ENCODE assay signal across 27 cellular contexts in the genomic region with DNA sequence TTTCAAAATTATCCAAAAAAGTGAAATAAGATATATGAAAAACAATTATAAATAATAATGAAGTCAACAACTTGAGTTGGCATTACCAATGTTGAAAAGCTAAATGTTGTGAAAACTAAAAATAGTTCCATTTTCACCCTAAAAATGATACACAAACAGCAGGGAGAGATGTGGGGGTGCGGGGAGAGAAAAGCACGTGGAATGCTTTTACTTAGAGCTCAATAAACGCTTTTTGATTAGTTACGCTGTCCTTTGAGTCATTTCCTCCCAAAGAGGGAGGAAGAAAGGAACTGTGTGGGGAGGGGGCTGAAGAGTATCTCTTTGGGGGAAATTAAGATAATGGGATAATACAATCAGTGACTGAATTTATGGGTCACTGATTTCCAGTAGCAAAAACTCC. TPM values are rescaled to one million over a fixed set of nuclear protein-coding genes. Genes with fewer than 3 reads are reported as not detected.
"Had no signal": no experiment of that assay in that cellular context is flagged by ENCODE, and none has a peak within 500 bp of the region (broad histone marks: within the 10 kb centered on the region; RNA-seq: fewer than 3 reads in every experiment).

No MANE protein-coding gene starts in this region.

- H3K9me3 Mint-ChIP-seq: activated CD4-positive, alpha-beta memory T cell treated with anti-CD3 and anti-CD28 coated beads, Interleukin-2, amount 10 ng/mL, durations not matched to agents 7 days and 5 days; activated naive CD4-positive, alpha-beta T cell treated with anti-CD3 and anti-CD28 coated beads, Interleukin-2, amount 10 ng/mL, durations not matched to agents 7 days and 5 days; activated naive CD8-positive, alpha-beta T cell treated with anti-CD3 and anti-CD28 coated beads for 36 hours; activated T-helper 2 cell treated with anti-CD3 and anti-CD28 coated beads, Interferon-gamma antibody, Interleukin-2, Interleukin-4, amounts not matched to agents 10 μg/mL and 5 μg/mL and 100 μg/mL, durations not matched to agents 14 hours and 24 hours and 36 hours had no signal

- H3K4me2 ChIP-seq: KMS-11, PC-9 had no signal

- H3K9me3 ChIP-seq: SJSA1 had no signal

- H3K27ac ChIP-seq: KMS-11, PC-9, SJSA1, VCaP had no signal

- DNase-seq: activated CD4-positive, alpha-beta memory T cell treated with anti-CD3 and anti-CD28 coated beads, Interleukin-2, amount 10 ng/mL, durations not matched to agents 7 days and 5 days; activated CD4-positive, alpha-beta T cell treated with anti-CD3 and anti-CD28 coated beads for 36 hours; activated CD4-positive, alpha-beta T cell treated with anti-CD3 and anti-CD28 coated beads, Interleukin-2, amount 50 U/mL, for 1 hour; activated gamma-delta T cell treated with Interleukin-2 at 50 U/mL for 16 hours; activated naive CD4-positive, alpha-beta T cell treated with anti-CD3 and anti-CD28 coated beads, Interleukin-2, amount 10 ng/mL, durations not matched to agents 7 days and 5 days; activated naive CD8-positive, alpha-beta T cell treated with anti-CD3 and anti-CD28 coated beads for 36 hours; activated T-cell treated with anti-CD3 and anti-CD28 coated beads, Interleukin-2, amount 50 U/mL, for 72 hours; cerebellar nuclear complex; NCI-H1105 treated with DMSO at 0.1 percent for 48 hours; NCI-H1436 treated with DMSO at 0.1 percent for 48 hours; NCI-H187; NCI-H2081; NCI-H510A treated with DMSO at 0.1 percent for 48 hours; NCI-H69; NK-92 treated with Interleukin-12 subunit alpha and Interleukin-12 subunit beta, amount 100 ng/mL, for 24 hours; PC-9; RPMI8226; SW 1271 had no signal

- H3K36me3 ChIP-seq: SJSA1 had no signal

- H3K27me3 ChIP-seq: SJSA1 had no signal

- ATAC-seq: activated CD4-positive, alpha-beta T cell treated with anti-CD3 and anti-CD28 coated beads for 36 hours; activated T-cell treated with anti-CD3 and anti-CD28 coated beads, Interleukin-2, amount 50 U/mL, for 72 hours; Right ventricle myocardium inferior; SK-N-SH treated with all-trans-retinoic acid at 6 μM for 48 hours had no signal

- H3K4me3 ChIP-seq: PC-9, SJSA1 had no signal

- H2AFZ ChIP-seq: PC-9 had no signal

- H3K27me3 Mint-ChIP-seq: activated CD4-positive, alpha-beta memory T cell treated with anti-CD3 and anti-CD28 coated beads, Interleukin-2, amount 10 ng/mL, durations not matched to agents 7 days and 5 days; activated naive CD4-positive, alpha-beta T cell treated with anti-CD3 and anti-CD28 coated beads, Interleukin-2, amount 10 ng/mL, durations not matched to agents 7 days and 5 days had no signal

- H3K4me1 Mint-ChIP-seq: activated CD4-positive, alpha-beta memory T cell treated with anti-CD3 and anti-CD28 coated beads, Interleukin-2, amount 10 ng/mL, durations not matched to agents 7 days and 5 days; activated CD4-positive, alpha-beta T cell treated with anti-CD3 and anti-CD28 coated beads for 36 hours; activated naive CD4-positive, alpha-beta T cell treated with anti-CD3 and anti-CD28 coated beads, Interleukin-2, amount 10 ng/mL, durations not matched to agents 7 days and 5 days; activated naive CD8-positive, alpha-beta T cell treated with anti-CD3 and anti-CD28 coated beads for 36 hours had no signal

- H3K4me3 Mint-ChIP-seq: activated CD4-positive, alpha-beta memory T cell treated with anti-CD3 and anti-CD28 coated beads, Interleukin-2, amount 10 ng/mL, durations not matched to agents 7 days and 5 days; activated CD4-positive, alpha-beta T cell treated with anti-CD3 and anti-CD28 coated beads for 36 hours; activated naive CD4-positive, alpha-beta T cell treated with anti-CD3 and anti-CD28 coated beads, Interleukin-2, amount 10 ng/mL, durations not matched to agents 7 days and 5 days; activated naive CD8-positive, alpha-beta T cell treated with anti-CD3 and anti-CD28 coated beads for 36 hours; activated T-cell treated with anti-CD3 and anti-CD28 coated beads, Interleukin-2, amount 50 U/mL, for 72 hours had no signal

- H3K27ac Mint-ChIP-seq: activated CD4-positive, alpha-beta memory T cell treated with anti-CD3 and anti-CD28 coated beads, Interleukin-2, amount 10 ng/mL, durations not matched to agents 7 days and 5 days; activated CD4-positive, alpha-beta T cell treated with anti-CD3 and anti-CD28 coated beads for 36 hours; activated naive CD4-positive, alpha-beta T cell treated with anti-CD3 and anti-CD28 coated beads, Interleukin-2, amount 10 ng/mL, durations not matched to agents 7 days and 5 days; activated naive CD8-positive, alpha-beta T cell treated with anti-CD3 and anti-CD28 coated beads for 36 hours; activated T-cell treated with anti-CD3 and anti-CD28 coated beads, Interleukin-2, amount 50 U/mL, for 72 hours; activated T-helper 2 cell treated with anti-CD3 and anti-CD28 coated beads, Interferon-gamma antibody, Interleukin-2, Interleukin-4, amounts not matched to agents 10 μg/mL and 5 μg/mL and 100 μg/mL, durations not matched to agents 14 hours and 24 hours and 36 hours had no signal

- H3K36me3 Mint-ChIP-seq: activated naive CD4-positive, alpha-beta T cell treated with anti-CD3 and anti-CD28 coated beads, Interleukin-2, amount 10 ng/mL, durations not matched to agents 7 days and 5 days; activated naive CD8-positive, alpha-beta T cell treated with anti-CD3 and anti-CD28 coated beads for 36 hours had no signal

- H3K4me1 ChIP-seq: SJSA1 had no signal

- H3K9ac ChIP-seq: KMS-11 had no signal

RNA-seq across cellular contexts. Expression of gene ZNF521, which starts 29.2 kb away (rescaled TPM):
- total RNA-seq: activated CD4-positive, alpha-beta memory T cell treated with anti-CD3 and anti-CD28 coated beads, Interleukin-2, amount 10 ng/mL, durations not matched to agents 7 days and 5 days; activated CD4-positive, alpha-beta T cell treated with anti-CD3 and anti-CD28 coated beads for 36 hours; activated CD8-positive, alpha-beta memory T cell treated with anti-CD3 and anti-CD28 coated beads for 36 hours; activated naive CD8-positive, alpha-beta T cell treated with anti-CD3 and anti-CD28 coated beads for 36 hours; activated T-cell treated with anti-CD3 and anti-CD28 coated beads, Interleukin-2, amount 50 U/mL, for 72 hours; activated T-helper 2 cell treated with anti-CD3 and anti-CD28 coated beads, Interferon-gamma antibody, Interleukin-2, Interleukin-4, amounts not matched to agents 10 μg/mL and 5 μg/mL and 100 μg/mL, durations not matched to agents 14 hours and 24 hours and 36 hours; MCF 10A; PC-9; T-helper 1 cell treated with Interleukin-12 subunit alpha and Interleukin-12 subunit beta and Interleukin-4 antibody, amounts not matched to agents 30 ng/mL and 1 ng/mL, for 36 hours had no signal
